26 cellular contexts compared by ENCODE assay signal in genomic region chr1:182628657-182629056, GRCh38. TPM values are rescaled to one million over a fixed set of nuclear protein-coding genes. Genes with fewer than 3 reads are reported as not detected.
DNase-seq lines count a peak whose midpoint lies in the region; ATAC-seq, FAIRE-seq and TF ChIP-seq lines count a peak whose summit lies in the region.
"Had no signal": no experiment of that assay in that cellular context is flagged by ENCODE, and none has a peak within 500 bp of the region (broad histone marks: within the 10 kb centered on the region; RNA-seq: fewer than 3 reads in every experiment).

No MANE protein-coding gene starts in this region.

- H3K27me3 Mint-ChIP-seq in activated naive CD8-positive, alpha-beta T cell treated with anti-CD3 and anti-CD28 coated beads, Interleukin-2, amount 50 U/mL, for 24 hours = peaks cover 34% of the 10 kb centered on the region
- H3K27me3 Mint-ChIP-seq in activated naive CD8-positive, alpha-beta T cell treated with anti-CD3 and anti-CD28 coated beads for 36 hours = peaks cover 43% of the 10 kb centered on the region
- H3K27me3 Mint-ChIP-seq in brain = peaks cover 8% of the 10 kb centered on the region
- H3K27me3 Mint-ChIP-seq: IgD-negative memory B cell had no signal

- no peaks in the 10 kb centered on the region for H3K79me2 ChIP-seq in Loucy (ENCODE audit: insufficient read depth, low read length)
- H3K79me2 ChIP-seq in trophoblast cell (ENCODE audit: control insufficient read depth, insufficient read depth, low read length, poor library complexity) = peaks cover 2% of the 10 kb centered on the region

- H3K4me1 ChIP-seq in Loucy (ENCODE audit: insufficient read depth, low read length, poor library complexity, severe bottlenecking) (peaks cover 47% of the 10 kb centered on the region), trophoblast cell (ENCODE audit: control insufficient read depth in 1 of 2, insufficient read depth in 2 of 2, low read length in 2 of 2) (peaks cover 19 to 24% of the 10 kb centered on the region in 2 experiments)

- no peak overlapping the region for H3K23ac ChIP-seq in trophoblast cell (ENCODE audit: low read length)

- FAIRE-seq in GM12892 (lab: Jason Lieb, UNC) = no peak
- FAIRE-seq: GM12878 had no signal

- H3K27ac ChIP-seq in trophoblast cell (ENCODE audit: low read depth, low read length) = no peak overlapping the region
- H3K27ac ChIP-seq: SJSA1 had no signal

- H3K4me2 ChIP-seq in Loucy (ENCODE audit: low read depth, low read length, poor library complexity, severe bottlenecking) (peak overlapping the region; percentile 78), trophoblast cell (ENCODE audit: low read length) (no peak overlapping the region)

- no peaks in the 10 kb centered on the region for H3K9me3 Mint-ChIP-seq in activated naive CD8-positive, alpha-beta T cell treated with anti-CD3 and anti-CD28 coated beads, Interleukin-2, amount 50 U/mL, for 24 hours
- no peaks in the 10 kb centered on the region for H3K9me3 Mint-ChIP-seq in activated naive CD8-positive, alpha-beta T cell treated with anti-CD3 and anti-CD28 coated beads for 36 hours
- H3K9me3 Mint-ChIP-seq in brain = peaks cover 0 to 8% (median 0%) of the 10 kb centered on the region in 5 experiments
- H3K9me3 Mint-ChIP-seq: CD14-positive monocyte, HFFc6, IgD-negative memory B cell had no signal

- H3K4me3 Mint-ChIP-seq in activated naive CD8-positive, alpha-beta T cell treated with anti-CD3 and anti-CD28 coated beads, Interleukin-2, amount 50 U/mL, for 24 hours = no peak overlapping the region
- no peak overlapping the region for H3K4me3 Mint-ChIP-seq in activated naive CD8-positive, alpha-beta T cell treated with anti-CD3 and anti-CD28 coated beads for 36 hours
- no peak overlapping the region for H3K4me3 Mint-ChIP-seq in brain
- H3K4me3 Mint-ChIP-seq: CD14-positive monocyte, HFFc6 had no signal

- no peak overlapping the region for H4K8ac ChIP-seq in trophoblast cell (ENCODE audit: low read depth, low read length)

- H2AFZ ChIP-seq in Loucy (ENCODE audit: low read length) (no peak overlapping the region), trophoblast cell (ENCODE audit: insufficient read depth, low read length, poor library complexity) (no peak overlapping the region)

- H3K9me2 ChIP-seq in Loucy (replicated peaks; ENCODE audit: low read depth, low read length) = no peaks in the 10 kb centered on the region

- H2BK120ac ChIP-seq in trophoblast cell (ENCODE audit: insufficient read depth, low read length, poor library complexity) = peak overlapping the region; percentile 61

- H4K12ac ChIP-seq in trophoblast cell (ENCODE audit: low read depth, low read length) = no peak overlapping the region

- H2BK5ac ChIP-seq in trophoblast cell (ENCODE audit: low read depth, low read length, poor library complexity) = peak overlapping the region; percentile 34

- no peak overlapping the region for H3K14ac ChIP-seq in trophoblast cell (ENCODE audit: low read length)

- H3K79me1 ChIP-seq in trophoblast cell (ENCODE audit: low read length) = peaks cover 28% of the 10 kb centered on the region

- H3K4me1 Mint-ChIP-seq in activated naive CD8-positive, alpha-beta T cell treated with anti-CD3 and anti-CD28 coated beads, Interleukin-2, amount 50 U/mL, for 24 hours = peaks cover 78% of the 10 kb centered on the region
- H3K4me1 Mint-ChIP-seq in activated naive CD8-positive, alpha-beta T cell treated with anti-CD3 and anti-CD28 coated beads for 36 hours = peaks cover 68% of the 10 kb centered on the region
- H3K4me1 Mint-ChIP-seq in brain = peaks cover 71% of the 10 kb centered on the region

- H3K4me3 ChIP-seq in Loucy (ENCODE audit: low read length, poor library complexity, severe bottlenecking) (no peak overlapping the region), trophoblast cell (ENCODE audit: low read depth, low read length) (no peak overlapping the region)
- H3K4me3 ChIP-seq: GM12878, SJSA1 had no signal

- H3K27me3 ChIP-seq in Loucy (ENCODE audit: insufficient read depth, low read length, poor library complexity, severe bottlenecking) (no peaks in the 10 kb centered on the region), trophoblast cell (ENCODE audit: insufficient read depth, low read length) (no peaks in the 10 kb centered on the region)
- H3K27me3 ChIP-seq: SJSA1 had no signal

- H3K27ac Mint-ChIP-seq in activated naive CD8-positive, alpha-beta T cell treated with anti-CD3 and anti-CD28 coated beads, Interleukin-2, amount 50 U/mL, for 24 hours = peak overlapping the region; percentile 89
- no peak overlapping the region for H3K27ac Mint-ChIP-seq in activated naive CD8-positive, alpha-beta T cell treated with anti-CD3 and anti-CD28 coated beads for 36 hours
- H3K27ac Mint-ChIP-seq in brain = peak overlapping the region in 3 of 5 experiments; percentile 73 to 90 (median 77)
- H3K27ac Mint-ChIP-seq: CD14-positive monocyte, HFFc6 had no signal

- H4K91ac ChIP-seq in trophoblast cell (ENCODE audit: low read depth, low read length) = no peak overlapping the region

- no peaks in the 10 kb centered on the region for H3F3A ChIP-seq in Loucy (ENCODE audit: low read depth)

- H2BK12ac ChIP-seq in trophoblast cell (ENCODE audit: low read length) = peak overlapping the region; percentile 98

- H3K9me3 ChIP-seq in Loucy (ENCODE audit: insufficient read depth, low read depth, low read length) = no peaks in the 10 kb centered on the region
- no peaks in the 10 kb centered on the region for H3K9me3 ChIP-seq in trophoblast cell (ENCODE audit: insufficient read depth, low read depth, low read length)
- H3K9me3 ChIP-seq: SJSA1 had no signal

- H4K20me1 ChIP-seq in Loucy (ENCODE audit: insufficient read depth, low read length, poor library complexity, severe bottlenecking) = no peaks in the 10 kb centered on the region

- no peaks in the 10 kb centered on the region for H3K36me3 ChIP-seq in Loucy (ENCODE audit: insufficient read depth, low read length)
- no peaks in the 10 kb centered on the region for H3K36me3 ChIP-seq in trophoblast cell (ENCODE audit: control insufficient read depth in 1 of 2, insufficient read depth in 2 of 2, low read length in 2 of 2)
- H3K36me3 ChIP-seq: SJSA1 had no signal

- H3K4ac ChIP-seq in trophoblast cell (ENCODE audit: low read depth, low read length) = no peak overlapping the region

- no peak for TF ChIP-seq POLR2A in GM12892 (IDR thresholded peaks at IDR 0.05; ENCODE audit: low read depth, low read length)

- ATAC-seq in activated naive CD8-positive, alpha-beta T cell treated with anti-CD3 and anti-CD28 coated beads, Interleukin-2, amount 50 U/mL, for 24 hours = no peak
- ATAC-seq: GM12878, Panc1 had no signal

- no peak overlapping the region for H2AK5ac ChIP-seq in trophoblast cell (ENCODE audit: low read length)

- H3K36me3 Mint-ChIP-seq in activated naive CD8-positive, alpha-beta T cell treated with anti-CD3 and anti-CD28 coated beads, Interleukin-2, amount 50 U/mL, for 24 hours (ENCODE audit: low read depth) = no peaks in the 10 kb centered on the region
- H3K36me3 Mint-ChIP-seq in activated naive CD8-positive, alpha-beta T cell treated with anti-CD3 and anti-CD28 coated beads for 36 hours = no peaks in the 10 kb centered on the region
- H3K36me3 Mint-ChIP-seq in brain = no peaks in the 10 kb centered on the region
- H3K36me3 Mint-ChIP-seq: CD14-positive monocyte, IgD-negative memory B cell had no signal

- no peak overlapping the region for H3K18ac ChIP-seq in trophoblast cell (ENCODE audit: low read length)

- WGBS in trophoblast cell (ENCODE audit: extremely low coverage, insufficient coverage, insufficient read length) = no CpG with 5 or more reads among the region's 1 CpG

- no peak for DNase-seq in activated naive CD8-positive, alpha-beta T cell treated with anti-CD3 and anti-CD28 coated beads, Interleukin-2, amount 50 U/mL, for 24 hours
- DNase-seq in activated naive CD8-positive, alpha-beta T cell treated with anti-CD3 and anti-CD28 coated beads for 36 hours = no peak
- DNase-seq in trophoblast cell (no peak), GM12892 (ENCODE audit: insufficient read length) (no peak), RKO (ENCODE audit: low spot score) (no peak), GOT3 (lab: John Stamatoyannopoulos, UW) (no peak)
- DNase-seq: 8988T; AML-193; H7; HFFc6; Kasumi-1; MM.1S; NCI-H1092; NCI-H1436; NCI-H187 treated with DMSO at 0.1 percent for 48 hours; NCI-H2107; NCI-H748 treated with DMSO at 0.1 percent for 48 hours; NK-92 treated with Interleukin-12 subunit alpha and Interleukin-12 subunit beta, amount 100 ng/mL, for 24 hours had no signal

- no peak overlapping the region for H3K9ac ChIP-seq in Loucy (ENCODE audit: low read depth, low read length, poor library complexity, severe bottlenecking)
- H3K9ac ChIP-seq in trophoblast cell (ENCODE audit: low read length) = no peak overlapping the region

- no peak; the same call in 1 of the 2 replicates for TF ChIP-seq CTCF in Loucy (conservative IDR thresholded peaks at IDR 0.05; ENCODE audit: low read length)
- TF ChIP-seq CTCF in brain (conservative IDR thresholded peaks at IDR 0.05) = no peak

RNA-seq across cellular contexts. Expression of gene RGS16, which starts 24.5 kb away (rescaled TPM):
- 10 to 100 TPM; 68.1 to 70.7 TPM for total RNA-seq in activated naive CD8-positive, alpha-beta T cell treated with anti-CD3 and anti-CD28 coated beads for 36 hours
- polyA plus RNA-seq in brain (ENCODE audit: insufficient read depth, low read depth, low replicate concordance) = 58.8 TPM
- 138 and 141 TPM in 2 replicates for polyA plus RNA-seq in trophoblast cell (2013)
- 41.1 TPM for polyA plus RNA-seq in GM12892 (2012; ENCODE audit: missing spikeins)

RNA-seq across cellular contexts. Expression of gene RNASEL, which starts 39.6 kb away (rescaled TPM):
- total RNA-seq in activated naive CD8-positive, alpha-beta T cell treated with anti-CD3 and anti-CD28 coated beads for 36 hours = 1 to 10 TPM; 4.1 to 4.3 TPM
- polyA plus RNA-seq in brain (ENCODE audit: insufficient read depth, low read depth, low replicate concordance) = 1.4 TPM
- polyA plus RNA-seq in trophoblast cell (2013) = 1.2 and 1.4 TPM in 2 replicates
- 5.6 TPM for polyA plus RNA-seq in GM12892 (2012; ENCODE audit: missing spikeins)

RNA-seq across cellular contexts. Expression of gene RGS8, which starts 55.7 kb away (rescaled TPM):
- total RNA-seq in activated naive CD8-positive, alpha-beta T cell treated with anti-CD3 and anti-CD28 coated beads for 36 hours = not detected
- polyA plus RNA-seq in brain (ENCODE audit: insufficient read depth, low read depth, low replicate concordance) = 9.7 TPM
- 0.07 and 0.22 TPM in 2 replicates for polyA plus RNA-seq in trophoblast cell (2013)
- polyA plus RNA-seq in GM12892 (2012; ENCODE audit: missing spikeins) = 0.08 TPM
- total RNA-seq: HFFc6, NCI-H460 had no signal
- polyA plus RNA-seq: CD14-positive monocyte, IgD-negative memory B cell had no signal
